Comparison of ENCODE assay signal across 23 cellular contexts in genomic region chr7:939843-940242, GRCh38. TPM values are rescaled to one million over a fixed set of nuclear protein-coding genes. Genes with fewer than 3 reads are reported as not detected.
"Had no signal": no experiment of that assay in that cellular context is flagged by ENCODE, and none has a peak within 500 bp of the region (broad histone marks: within the 10 kb centered on the region; RNA-seq: fewer than 3 reads in every experiment).

No MANE protein-coding gene starts in this region.

- ATAC-seq: left lung, right cardiac atrium had no signal

- H3K4me1 Mint-ChIP-seq: brain, neural crest cell had no signal

- H3K27me3 Mint-ChIP-seq: activated naive CD8-positive, alpha-beta T cell treated with anti-CD3 and anti-CD28 coated beads, Interleukin-2, amount 10 ng/mL, durations not matched to agents 7 days and 5 days had no signal

- H3K4me3 Mint-ChIP-seq: activated CD4-positive, alpha-beta memory T cell treated with anti-CD3 and anti-CD28 coated beads, Interleukin-2, amount 10 ng/mL, durations not matched to agents 7 days and 5 days; activated naive CD8-positive, alpha-beta T cell treated with anti-CD3 and anti-CD28 coated beads, Interleukin-2, amount 10 ng/mL, durations not matched to agents 7 days and 5 days; brain; neural crest cell; T-helper 2 cell treated with Interferon-gamma antibody and Interleukin-4, amounts not matched to agents 5 μg/mL and 100 μg/mL, for 36 hours had no signal

- H3K27ac Mint-ChIP-seq: activated CD4-positive, alpha-beta memory T cell treated with anti-CD3 and anti-CD28 coated beads, Interleukin-2, amount 10 ng/mL, durations not matched to agents 7 days and 5 days; activated naive CD8-positive, alpha-beta T cell treated with anti-CD3 and anti-CD28 coated beads, Interleukin-2, amount 10 ng/mL, durations not matched to agents 7 days and 5 days; brain; T-helper 2 cell treated with Interferon-gamma antibody and Interleukin-4, amounts not matched to agents 5 μg/mL and 100 μg/mL, for 36 hours had no signal

- DNase-seq: activated CD4-positive, alpha-beta memory T cell treated with anti-CD3 and anti-CD28 coated beads, Interleukin-2, amount 10 ng/mL, durations not matched to agents 7 days and 5 days; activated gamma-delta T cell treated with Interleukin-2 at 50 U/mL for 16 hours; activated naive CD8-positive, alpha-beta T cell treated with anti-CD3 and anti-CD28 coated beads, Interleukin-2, amount 10 ng/mL, durations not matched to agents 7 days and 5 days; activated T-cell treated with anti-CD3 and anti-CD28 coated beads, Interleukin-2, amount 50 U/mL, for 48 hours; anterior cingulate cortex; central memory CD4-positive, alpha-beta T cell; colonic mucosa; erythroblast; foreskin melanocyte; glutamatergic neuron; hippocampal formation; islet precursor cell; testis; upper lobe of left lung had no signal

RNA-seq across cellular contexts. Expression of gene CYP2W1, which starts 43.1 kb away (rescaled TPM):
- total RNA-seq: activated CD4-positive, alpha-beta memory T cell treated with anti-CD3 and anti-CD28 coated beads, Interleukin-2, amount 10 ng/mL, durations not matched to agents 7 days and 5 days; activated naive CD8-positive, alpha-beta T cell treated with anti-CD3 and anti-CD28 coated beads, Interleukin-2, amount 10 ng/mL, durations not matched to agents 7 days and 5 days; left lung; myocyte; neural crest cell; osteoblast; right cardiac atrium; SK-MEL-5; skeletal muscle tissue; upper lobe of left lung had no signal
